1 cellular context compared by ENCODE assay signal in the genomic region with DNA sequence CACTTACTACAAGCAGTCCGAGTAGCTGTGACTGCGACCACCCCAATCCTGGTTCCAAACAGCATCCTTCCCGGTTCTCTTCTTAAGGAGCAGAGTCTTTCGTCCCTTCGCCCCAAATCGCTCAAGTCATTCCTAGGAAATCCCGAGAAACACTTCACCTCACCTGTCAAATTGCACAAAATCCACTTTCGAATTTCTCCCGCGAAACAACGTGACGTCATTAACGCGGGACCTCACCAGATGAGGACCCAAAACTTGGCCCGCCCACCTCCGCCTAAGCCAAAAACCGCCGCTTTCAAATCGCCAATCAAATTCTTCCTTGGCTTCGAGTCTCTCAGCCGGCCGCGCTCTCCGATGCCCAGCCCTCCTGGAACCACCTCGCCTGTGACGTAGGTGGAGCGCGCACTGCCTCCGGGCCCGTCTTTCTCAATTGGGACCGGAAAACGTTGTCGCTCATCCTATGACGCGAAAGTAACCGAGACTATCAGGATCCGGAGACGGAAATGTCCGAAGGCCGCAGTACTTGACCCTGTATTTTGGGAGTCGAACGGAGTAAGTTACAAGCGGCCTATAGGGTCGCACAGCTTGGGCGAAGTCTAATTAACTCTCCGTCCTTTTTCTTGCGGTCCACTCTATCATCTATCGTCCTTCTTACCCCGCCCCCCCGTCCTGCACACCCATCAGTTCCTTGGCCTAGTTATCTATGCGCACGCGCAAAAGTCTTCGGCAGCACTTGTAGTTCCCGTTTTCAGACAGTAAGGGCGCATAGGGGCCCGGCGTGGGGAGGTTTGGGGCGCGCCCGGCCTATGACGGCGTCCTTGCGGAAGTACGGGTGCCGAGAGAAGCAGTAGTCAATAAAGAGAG.
TF ChIP-seq lines count a peak whose summit lies in the region.

A gene (plus strand): TSS at position 456 of the 864 bp plus-strand sequence. CDS start 7,527 bp downstream, outside the sequence.
A gene with protein sequence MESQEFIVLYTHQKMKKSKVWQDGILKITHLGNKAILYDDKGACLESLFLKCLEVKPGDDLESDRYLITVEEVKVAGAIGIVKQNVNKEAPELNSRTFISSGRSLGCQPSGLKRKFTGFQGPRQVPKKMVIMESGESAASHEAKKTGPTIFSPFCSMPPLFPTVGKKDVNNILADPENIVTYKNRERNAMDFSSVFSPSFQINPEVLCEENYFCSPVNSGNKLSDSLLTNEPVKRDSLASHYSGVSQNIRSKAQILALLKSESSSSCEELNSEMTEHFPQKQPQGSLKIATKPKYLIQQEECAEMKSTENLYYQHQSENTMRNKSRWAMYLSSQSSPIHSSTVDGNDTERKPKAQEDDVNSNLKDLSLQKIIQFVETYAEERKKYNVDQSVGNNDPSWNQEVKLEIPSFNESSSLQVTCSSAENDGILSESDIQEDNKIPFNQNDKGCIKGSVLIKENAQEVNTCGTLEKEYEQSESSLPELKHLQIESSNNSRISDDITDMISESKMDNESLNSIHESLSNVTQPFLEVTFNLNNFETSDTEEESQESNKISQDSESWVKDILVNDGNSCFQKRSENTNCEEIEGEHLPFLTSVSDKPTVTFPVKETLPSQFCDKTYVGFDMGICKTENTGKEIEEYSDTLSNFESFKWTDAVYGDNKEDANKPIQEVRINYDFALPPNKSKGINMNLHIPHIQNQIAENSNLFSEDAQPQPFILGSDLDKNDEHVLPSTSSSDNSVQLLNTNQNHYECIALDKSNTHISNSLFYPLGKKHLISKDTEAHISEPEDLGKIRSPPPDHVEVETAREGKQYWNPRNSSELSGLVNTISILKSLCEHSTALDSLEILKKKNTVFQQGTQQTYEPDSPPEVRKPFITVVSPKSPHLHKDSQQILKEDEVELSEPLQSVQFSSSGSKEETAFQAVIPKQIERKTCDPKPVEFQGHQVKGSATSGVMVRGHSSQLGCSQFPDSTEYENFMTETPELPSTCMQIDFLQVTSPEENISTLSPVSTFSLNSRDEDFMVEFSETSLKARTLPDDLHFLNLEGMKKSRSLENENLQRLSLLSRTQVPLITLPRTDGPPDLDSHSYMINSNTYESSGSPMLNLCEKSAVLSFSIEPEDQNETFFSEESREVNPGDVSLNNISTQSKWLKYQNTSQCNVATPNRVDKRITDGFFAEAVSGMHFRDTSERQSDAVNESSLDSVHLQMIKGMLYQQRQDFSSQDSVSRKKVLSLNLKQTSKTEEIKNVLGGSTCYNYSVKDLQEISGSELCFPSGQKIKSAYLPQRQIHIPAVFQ (N-terminal part only) (minus strand): TSS at position 222 of the 864 bp plus-strand sequence. CDS start 3,733 bp downstream, outside the sequence.

TF ChIP-seq in GM12878, 131 proteins besides CTCF, POLR2A, EP300 and RAD21 (continued from another document and continues in another):
- TF ChIP-seq, protein P1, sequence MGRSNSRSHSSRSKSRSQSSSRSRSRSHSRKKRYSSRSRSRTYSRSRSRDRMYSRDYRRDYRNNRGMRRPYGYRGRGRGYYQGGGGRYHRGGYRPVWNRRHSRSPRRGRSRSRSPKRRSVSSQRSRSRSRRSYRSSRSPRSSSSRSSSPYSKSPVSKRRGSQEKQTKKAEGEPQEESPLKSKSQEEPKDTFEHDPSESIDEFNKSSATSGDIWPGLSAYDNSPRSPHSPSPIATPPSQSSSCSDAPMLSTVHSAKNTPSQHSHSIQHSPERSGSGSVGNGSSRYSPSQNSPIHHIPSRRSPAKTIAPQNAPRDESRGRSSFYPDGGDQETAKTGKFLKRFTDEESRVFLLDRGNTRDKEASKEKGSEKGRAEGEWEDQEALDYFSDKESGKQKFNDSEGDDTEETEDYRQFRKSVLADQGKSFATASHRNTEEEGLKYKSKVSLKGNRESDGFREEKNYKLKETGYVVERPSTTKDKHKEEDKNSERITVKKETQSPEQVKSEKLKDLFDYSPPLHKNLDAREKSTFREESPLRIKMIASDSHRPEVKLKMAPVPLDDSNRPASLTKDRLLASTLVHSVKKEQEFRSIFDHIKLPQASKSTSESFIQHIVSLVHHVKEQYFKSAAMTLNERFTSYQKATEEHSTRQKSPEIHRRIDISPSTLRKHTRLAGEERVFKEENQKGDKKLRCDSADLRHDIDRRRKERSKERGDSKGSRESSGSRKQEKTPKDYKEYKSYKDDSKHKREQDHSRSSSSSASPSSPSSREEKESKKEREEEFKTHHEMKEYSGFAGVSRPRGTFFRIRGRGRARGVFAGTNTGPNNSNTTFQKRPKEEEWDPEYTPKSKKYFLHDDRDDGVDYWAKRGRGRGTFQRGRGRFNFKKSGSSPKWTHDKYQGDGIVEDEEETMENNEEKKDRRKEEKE (IDR thresholded peaks at IDR 0.05): no peak
- TF ChIP-seq POU2F2 (IDR thresholded peaks at IDR 0.05; ENCODE audit: borderline replicate concordance, low read depth, low read length): 0 out of 3 replicates have a peak, but pooled peaks have one; percentile 30
- TF ChIP-seq, protein P2, sequence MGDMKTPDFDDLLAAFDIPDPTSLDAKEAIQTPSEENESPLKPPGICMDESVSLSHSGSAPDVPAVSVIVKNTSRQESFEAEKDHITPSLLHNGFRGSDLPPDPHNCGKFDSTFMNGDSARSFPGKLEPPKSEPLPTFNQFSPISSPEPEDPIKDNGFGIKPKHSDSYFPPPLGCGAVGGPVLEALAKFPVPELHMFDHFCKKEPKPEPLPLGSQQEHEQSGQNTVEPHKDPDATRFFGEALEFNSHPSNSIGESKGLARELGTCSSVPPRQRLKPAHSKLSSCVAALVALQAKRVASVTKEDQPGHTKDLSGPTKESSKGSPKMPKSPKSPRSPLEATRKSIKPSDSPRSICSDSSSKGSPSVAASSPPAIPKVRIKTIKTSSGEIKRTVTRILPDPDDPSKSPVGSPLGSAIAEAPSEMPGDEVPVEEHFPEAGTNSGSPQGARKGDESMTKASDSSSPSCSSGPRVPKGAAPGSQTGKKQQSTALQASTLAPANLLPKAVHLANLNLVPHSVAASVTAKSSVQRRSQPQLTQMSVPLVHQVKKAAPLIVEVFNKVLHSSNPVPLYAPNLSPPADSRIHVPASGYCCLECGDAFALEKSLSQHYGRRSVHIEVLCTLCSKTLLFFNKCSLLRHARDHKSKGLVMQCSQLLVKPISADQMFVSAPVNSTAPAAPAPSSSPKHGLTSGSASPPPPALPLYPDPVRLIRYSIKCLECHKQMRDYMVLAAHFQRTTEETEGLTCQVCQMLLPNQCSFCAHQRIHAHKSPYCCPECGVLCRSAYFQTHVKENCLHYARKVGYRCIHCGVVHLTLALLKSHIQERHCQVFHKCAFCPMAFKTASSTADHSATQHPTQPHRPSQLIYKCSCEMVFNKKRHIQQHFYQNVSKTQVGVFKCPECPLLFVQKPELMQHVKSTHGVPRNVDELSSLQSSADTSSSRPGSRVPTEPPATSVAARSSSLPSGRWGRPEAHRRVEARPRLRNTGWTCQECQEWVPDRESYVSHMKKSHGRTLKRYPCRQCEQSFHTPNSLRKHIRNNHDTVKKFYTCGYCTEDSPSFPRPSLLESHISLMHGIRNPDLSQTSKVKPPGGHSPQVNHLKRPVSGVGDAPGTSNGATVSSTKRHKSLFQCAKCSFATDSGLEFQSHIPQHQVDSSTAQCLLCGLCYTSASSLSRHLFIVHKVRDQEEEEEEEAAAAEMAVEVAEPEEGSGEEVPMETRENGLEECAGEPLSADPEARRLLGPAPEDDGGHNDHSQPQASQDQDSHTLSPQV (IDR thresholded peaks at IDR 0.05): no peak
- peak; percentile 35; the same call in 1 of the 2 replicates for TF ChIP-seq LARP7 (IDR thresholded peaks at IDR 0.05)
- TF ChIP-seq ATF7 (IDR thresholded peaks at IDR 0.05; ENCODE audit: low read depth): peak; percentile 100
- TF ChIP-seq NFXL1 (IDR thresholded peaks at IDR 0.05; ENCODE audit: borderline replicate concordance): no peak
- TF ChIP-seq ZNF274 (IDR thresholded peaks at IDR 0.05; ENCODE audit: insufficient read depth, insufficient read length): no peak
- peak; percentile 44 for TF ChIP-seq MEF2B (IDR thresholded peaks at IDR 0.05; ENCODE audit: partially characterized antibody, poor library complexity, severe bottlenecking)
- TF ChIP-seq, protein P3, sequence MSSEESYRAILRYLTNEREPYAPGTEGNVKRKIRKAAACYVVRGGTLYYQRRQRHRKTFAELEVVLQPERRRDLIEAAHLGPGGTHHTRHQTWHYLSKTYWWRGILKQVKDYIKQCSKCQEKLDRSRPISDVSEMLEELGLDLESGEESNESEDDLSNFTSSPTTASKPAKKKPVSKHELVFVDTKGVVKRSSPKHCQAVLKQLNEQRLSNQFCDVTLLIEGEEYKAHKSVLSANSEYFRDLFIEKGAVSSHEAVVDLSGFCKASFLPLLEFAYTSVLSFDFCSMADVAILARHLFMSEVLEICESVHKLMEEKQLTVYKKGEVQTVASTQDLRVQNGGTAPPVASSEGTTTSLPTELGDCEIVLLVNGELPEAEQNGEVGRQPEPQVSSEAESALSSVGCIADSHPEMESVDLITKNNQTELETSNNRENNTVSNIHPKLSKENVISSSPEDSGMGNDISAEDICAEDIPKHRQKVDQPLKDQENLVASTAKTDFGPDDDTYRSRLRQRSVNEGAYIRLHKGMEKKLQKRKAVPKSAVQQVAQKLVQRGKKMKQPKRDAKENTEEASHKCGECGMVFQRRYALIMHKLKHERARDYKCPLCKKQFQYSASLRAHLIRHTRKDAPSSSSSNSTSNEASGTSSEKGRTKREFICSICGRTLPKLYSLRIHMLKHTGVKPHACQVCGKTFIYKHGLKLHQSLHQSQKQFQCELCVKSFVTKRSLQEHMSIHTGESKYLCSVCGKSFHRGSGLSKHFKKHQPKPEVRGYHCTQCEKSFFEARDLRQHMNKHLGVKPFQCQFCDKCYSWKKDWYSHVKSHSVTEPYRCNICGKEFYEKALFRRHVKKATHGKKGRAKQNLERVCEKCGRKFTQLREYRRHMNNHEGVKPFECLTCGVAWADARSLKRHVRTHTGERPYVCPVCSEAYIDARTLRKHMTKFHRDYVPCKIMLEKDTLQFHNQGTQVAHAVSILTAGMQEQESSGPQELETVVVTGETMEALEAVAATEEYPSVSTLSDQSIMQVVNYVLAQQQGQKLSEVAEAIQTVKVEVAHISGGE (CRISPR knock-in tag; IDR thresholded peaks at IDR 0.05): no peak
- peak in 1 of 2 experiments; percentile 66; a peak in 3 of 4 replicates for TF ChIP-seq SRF (IDR thresholded peaks at IDR 0.05; ENCODE audit: low read depth in 2 of 2, low read length in 2 of 2)
- TF ChIP-seq RAD51 (IDR thresholded peaks at IDR 0.05): no peak
- no peak for TF ChIP-seq EZH2 (IDR thresholded peaks at IDR 0.05; ENCODE audit: borderline replicate concordance, control insufficient read depth, low read depth, low read length)
- no peak for TF ChIP-seq BRCA1 (IDR thresholded peaks at IDR 0.05; ENCODE audit: low read depth, low read length)
- no peak for TF ChIP-seq ZNF384 (IDR thresholded peaks at IDR 0.05; ENCODE audit: borderline replicate concordance, low read depth, low read length)
- no peak for TF ChIP-seq TCF3 (IDR thresholded peaks at IDR 0.05; ENCODE audit: borderline replicate concordance, insufficient read depth, low read depth, low read length)
- TF ChIP-seq HCFC1 (IDR thresholded peaks at IDR 0.05; ENCODE audit: low read length): peak; percentile 68
- TF ChIP-seq EGR1 (IDR thresholded peaks at IDR 0.05; ENCODE audit: borderline replicate concordance in 1 of 2, low read depth in 2 of 2, low read length in 2 of 2): peak in 1 of 2 experiments; percentile 12; a peak in 1 of 3 replicates
- TF ChIP-seq, protein P4, sequence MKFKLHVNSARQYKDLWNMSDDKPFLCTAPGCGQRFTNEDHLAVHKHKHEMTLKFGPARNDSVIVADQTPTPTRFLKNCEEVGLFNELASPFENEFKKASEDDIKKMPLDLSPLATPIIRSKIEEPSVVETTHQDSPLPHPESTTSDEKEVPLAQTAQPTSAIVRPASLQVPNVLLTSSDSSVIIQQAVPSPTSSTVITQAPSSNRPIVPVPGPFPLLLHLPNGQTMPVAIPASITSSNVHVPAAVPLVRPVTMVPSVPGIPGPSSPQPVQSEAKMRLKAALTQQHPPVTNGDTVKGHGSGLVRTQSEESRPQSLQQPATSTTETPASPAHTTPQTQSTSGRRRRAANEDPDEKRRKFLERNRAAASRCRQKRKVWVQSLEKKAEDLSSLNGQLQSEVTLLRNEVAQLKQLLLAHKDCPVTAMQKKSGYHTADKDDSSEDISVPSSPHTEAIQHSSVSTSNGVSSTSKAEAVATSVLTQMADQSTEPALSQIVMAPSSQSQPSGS (IDR thresholded peaks at IDR 0.05; ENCODE audit: low read length): peak; percentile 57; the same call in 1 of the 2 replicates
- TF ChIP-seq RUNX3 (IDR thresholded peaks at IDR 0.05; ENCODE audit: low read length): peak; percentile 74
- no peak for TF ChIP-seq DPF2 (IDR thresholded peaks at IDR 0.05)
- TF ChIP-seq, protein P5, sequence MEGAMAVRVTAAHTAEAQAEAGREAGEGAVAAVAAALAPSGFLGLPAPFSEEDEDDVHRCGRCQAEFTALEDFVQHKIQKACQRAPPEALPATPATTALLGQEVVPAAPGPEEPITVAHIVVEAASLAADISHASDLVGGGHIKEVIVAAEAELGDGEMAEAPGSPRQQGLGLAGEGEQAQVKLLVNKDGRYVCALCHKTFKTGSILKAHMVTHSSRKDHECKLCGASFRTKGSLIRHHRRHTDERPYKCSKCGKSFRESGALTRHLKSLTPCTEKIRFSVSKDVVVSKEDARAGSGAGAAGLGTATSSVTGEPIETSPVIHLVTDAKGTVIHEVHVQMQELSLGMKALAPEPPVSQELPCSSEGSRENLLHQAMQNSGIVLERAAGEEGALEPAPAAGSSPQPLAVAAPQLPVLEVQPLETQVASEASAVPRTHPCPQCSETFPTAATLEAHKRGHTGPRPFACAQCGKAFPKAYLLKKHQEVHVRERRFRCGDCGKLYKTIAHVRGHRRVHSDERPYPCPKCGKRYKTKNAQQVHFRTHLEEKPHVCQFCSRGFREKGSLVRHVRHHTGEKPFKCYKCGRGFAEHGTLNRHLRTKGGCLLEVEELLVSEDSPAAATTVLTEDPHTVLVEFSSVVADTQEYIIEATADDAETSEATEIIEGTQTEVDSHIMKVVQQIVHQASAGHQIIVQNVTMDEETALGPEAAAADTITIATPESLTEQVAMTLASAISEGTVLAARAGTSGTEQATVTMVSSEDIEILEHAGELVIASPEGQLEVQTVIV (IDR thresholded peaks at IDR 0.05; ENCODE audit: borderline replicate concordance, partially characterized antibody): peak; percentile 40
- TF ChIP-seq CBFB (IDR thresholded peaks at IDR 0.05; ENCODE audit: low read depth): peak; percentile 74; the same call in 1 of the 2 replicates
- TF ChIP-seq MXI1 (IDR thresholded peaks at IDR 0.05; ENCODE audit: low read depth, low read length): peak; percentile 88
- peak; percentile 29; the same call in 1 of the 2 replicates for TF ChIP-seq SPI1 (IDR thresholded peaks at IDR 0.05; ENCODE audit: borderline replicate concordance, insufficient read depth, low read depth, low read length)
- no peak for TF ChIP-seq ZZZ3 (IDR thresholded peaks at IDR 0.05; ENCODE audit: control insufficient read depth, insufficient read length, low read depth)
- peak; percentile 38 to 52; a peak in 2 of 4 replicates for TF ChIP-seq BHLHE40 (IDR thresholded peaks at IDR 0.05; ENCODE audit: borderline replicate concordance in 1 of 2, low read depth in 2 of 2, low read length in 1 of 2)
- 0 out of 2 replicates have a peak, but pooled peaks have one; percentile 64 for TF ChIP-seq SMAD5 (IDR thresholded peaks at IDR 0.05; ENCODE audit: low read depth)
- TF ChIP-seq SMC3 (IDR thresholded peaks at IDR 0.05; ENCODE audit: borderline replicate concordance, low read length): no peak
- TF ChIP-seq JUNB (IDR thresholded peaks at IDR 0.05): peak; percentile 9; the same call in 1 of the 2 replicates
- TF ChIP-seq ZBED1 (IDR thresholded peaks at IDR 0.05; ENCODE audit: borderline replicate concordance): no peak
- no peak for TF ChIP-seq IKZF2 (IDR thresholded peaks at IDR 0.05)
- no peak for TF ChIP-seq RCOR1 (conservative IDR thresholded peaks at IDR 0.05; ENCODE audit: low read depth, low read length)
- TF ChIP-seq RELA (IDR thresholded peaks at IDR 0.05; ENCODE audit: borderline replicate concordance, partially characterized antibody): peak; percentile 8
- TF ChIP-seq, protein P6, sequence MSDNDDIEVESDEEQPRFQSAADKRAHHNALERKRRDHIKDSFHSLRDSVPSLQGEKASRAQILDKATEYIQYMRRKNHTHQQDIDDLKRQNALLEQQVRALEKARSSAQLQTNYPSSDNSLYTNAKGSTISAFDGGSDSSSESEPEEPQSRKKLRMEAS (IDR thresholded peaks at IDR 0.05; ENCODE audit: low read depth, low read length): peak; percentile 52
- TF ChIP-seq NR2F1 (conservative IDR thresholded peaks at IDR 0.05): peak; percentile 73
